10 cellular contexts compared by ENCODE assay signal in the genomic region with DNA sequence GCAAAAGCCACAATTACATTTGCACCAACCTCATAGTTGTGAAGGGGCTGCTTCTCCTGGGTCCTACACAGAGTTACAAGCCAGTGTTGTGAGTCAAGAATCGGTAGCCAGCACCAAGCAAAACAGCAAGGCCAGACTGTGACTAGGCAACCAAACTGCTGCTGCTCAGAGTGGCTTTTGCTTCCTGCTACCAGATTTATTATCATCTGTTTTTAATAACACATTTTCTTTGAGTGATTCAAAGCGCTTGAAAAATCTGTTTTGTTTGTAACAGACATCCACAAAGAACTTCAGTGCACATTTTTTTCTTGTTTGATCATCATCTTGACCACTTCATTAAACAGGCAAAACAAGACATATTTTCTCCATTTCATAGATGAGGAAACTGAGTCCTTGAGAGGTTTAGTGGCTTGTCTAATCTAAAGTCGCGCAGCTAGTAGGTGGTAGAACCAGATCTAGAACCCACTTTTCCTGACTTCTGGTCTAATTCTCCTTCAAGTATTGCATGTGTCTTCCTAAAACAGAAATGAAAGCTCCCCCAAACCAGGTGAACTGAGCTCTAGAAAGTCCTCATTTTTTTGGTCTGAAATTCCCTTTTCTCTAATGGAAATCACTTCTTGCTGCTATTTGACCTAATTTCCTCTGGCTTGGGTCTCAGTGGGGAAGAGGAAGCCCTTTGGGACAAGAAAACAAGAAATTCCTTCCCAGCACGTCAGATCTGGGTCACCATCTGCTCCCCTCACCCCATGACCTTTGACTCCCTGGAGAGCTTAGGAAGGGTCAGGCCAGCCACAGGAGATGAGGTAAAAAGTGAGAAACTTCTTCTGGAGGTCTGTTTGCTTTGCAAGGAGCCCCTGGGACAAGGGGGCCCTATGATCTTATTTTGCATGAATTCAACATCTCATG. TPM values are rescaled to one million over a fixed set of nuclear protein-coding genes. Genes with fewer than 3 reads are reported as not detected.
DNase-seq lines count a peak whose midpoint lies in the region; ATAC-seq and TF ChIP-seq lines count a peak whose summit lies in the region.
"Had no signal": no experiment of that assay in that cellular context is flagged by ENCODE, and none has a peak within 500 bp of the region (broad histone marks: within the 10 kb centered on the region; RNA-seq: fewer than 3 reads in every experiment).

No MANE protein-coding gene starts in this region.

- intact Hi-C loops in Right ventricle myocardium inferior (cut with DNase I) (no loop called here), cardiac septum (cut with DNase I) (no loop called here), dorsolateral prefrontal cortex (cut with DNase I) (no loop called here), mucosa of descending colon (cut with DNase I, micrococcal nuclease) (no loop called here), aorta (cut with DNase I) (no loop called here)

- H3K9me3 ChIP-seq in mucosa of descending colon (no peaks in the 10 kb centered on the region), aorta (ENCODE audit: control insufficient read depth, low read length) (no peaks in the 10 kb centered on the region)
- H3K9me3 ChIP-seq: BE2C had no signal

- H3K27me3 ChIP-seq in dorsolateral prefrontal cortex (no peaks in the 10 kb centered on the region), aorta (ENCODE audit: control insufficient read depth in 1 of 2, insufficient read depth in 2 of 2, low read length in 1 of 2) (no peaks in the 10 kb centered on the region)
- H3K27me3 ChIP-seq: BE2C had no signal

- peak overlapping the region in 41 of 59 donors; percentile 0 to 83 (median 59) for H3K27ac ChIP-seq in dorsolateral prefrontal cortex
- H3K27ac ChIP-seq in aorta (ENCODE audit: low read depth in 1 of 2, low read length in 2 of 2): no peak overlapping the region

- TF ChIP-seq CTCF in dorsolateral prefrontal cortex (IDR thresholded peaks at IDR 0.05 in 54 of 56, conservative IDR thresholded peaks at IDR 0.05 in 2 of 56; ENCODE audit: low read depth in 1 of 56, partially characterized antibody in 56 of 56) (no peak), mucosa of descending colon (IDR thresholded peaks at IDR 0.05) (no peak)

- no peak for DNase-seq in Right ventricle myocardium inferior (ENCODE audit: missing footprints)
- no peak for DNase-seq in cardiac septum (ENCODE audit: low spot score)
- no peak for DNase-seq in dorsolateral prefrontal cortex
- no peak for DNase-seq in mucosa of descending colon
- peak in 1 of 2 donors; percentile 73 for DNase-seq in aorta
- DNase-seq in SK-N-DZ (ENCODE audit: low spot score): no peak
- DNase-seq in activated CD8-positive, alpha-beta memory T cell treated with anti-CD3 and anti-CD28 coated beads, Interleukin-2, amount 50 U/mL, for 4 hours: no peak
- DNase-seq: NCI-H146 had no signal

- ATAC-seq in Right ventricle myocardium inferior (peak; percentile 66), mucosa of descending colon (peak; percentile 39), aorta (ENCODE audit: low FRiP score) (peak; percentile 79), GM21737 (IDR thresholded peaks at IDR 0.05; ENCODE audit: unreplicated experiment) (no peak)

- H3K4me3 ChIP-seq in dorsolateral prefrontal cortex (no peak overlapping the region), mucosa of descending colon (no peak overlapping the region), aorta (ENCODE audit: low read length in 2 of 2) (no peak overlapping the region)

- H3K36me3 ChIP-seq in mucosa of descending colon (ENCODE audit: low read depth) (no peaks in the 10 kb centered on the region), aorta (ENCODE audit: control insufficient read depth in 1 of 2, insufficient read depth in 2 of 2, low read length in 1 of 2) (no peaks in the 10 kb centered on the region)
- H3K36me3 ChIP-seq: BE2C had no signal

- H3K4me1 ChIP-seq in mucosa of descending colon (ENCODE audit: low read depth) (no peaks in the 10 kb centered on the region), aorta (ENCODE audit: control insufficient read depth in 1 of 2, insufficient read depth in 2 of 2, low read length in 2 of 2) (no peaks in the 10 kb centered on the region)

- 41 to 52% methylated on average over 5 of the region's 5 CpGs for WGBS in aorta, 2 donors

RNA-seq across cellular contexts. Expression of gene CWC15, which starts 39.9 kb away (rescaled TPM):
- total RNA-seq in Right ventricle myocardium inferior: 79.1 TPM
- 57.8 TPM for total RNA-seq in cardiac septum
- total RNA-seq in dorsolateral prefrontal cortex: 10 to 100 TPM; 45.0 to 75.4 (median 59.4) TPM
- total RNA-seq in mucosa of descending colon: 10 to 100 TPM; 41.4 to 47.7 (median 45.3) TPM
- total RNA-seq in aorta: 10 to 100 TPM; 49.7 to 54.7 TPM
- 10 to 100 TPM; 47.5 to 51.1 TPM for polyA plus RNA-seq in aorta
- 87.4 and 109 TPM in 2 replicates for polyA plus RNA-seq in SK-N-DZ (2014; cell fraction: cytosol; rRNA removed)
- polyA plus RNA-seq in SK-N-DZ (2014; cell fraction: nucleus; rRNA removed): 149 and 208 TPM in 2 replicates

RNA-seq across cellular contexts. Expression of gene KDM4D, which starts 40.0 kb away (rescaled TPM):
- 0.54 TPM for total RNA-seq in Right ventricle myocardium inferior
- 0.83 TPM for total RNA-seq in cardiac septum
- 1 to 10 TPM in 89 of 120 experiments, under 1 TPM in 30, not detected in 1; 0.39 to 3.1 (median 1.4) TPM for total RNA-seq in dorsolateral prefrontal cortex
- under 1 TPM; 0.17 to 0.46 (median 0.32) TPM for total RNA-seq in mucosa of descending colon
- under 1 TPM; 0.45 to 0.75 TPM for total RNA-seq in aorta
- under 1 TPM; 0.13 to 0.31 TPM for polyA plus RNA-seq in aorta
- 6.5 and 8.6 TPM in 2 replicates for polyA plus RNA-seq in SK-N-DZ (2014; cell fraction: cytosol; rRNA removed)
- 3.6 and 4.7 TPM in 2 replicates for polyA plus RNA-seq in SK-N-DZ (2014; cell fraction: nucleus; rRNA removed)

Comparison
In these comparisons a context has a peak if more than half of its experiments do, and no peak if none do; other contexts are left out.
1. H3K27ac ChIP-seq: peak in dorsolateral prefrontal cortex (41 of 59); none in aorta (0 of 2).